ENCODE assay signal across 12 cellular contexts in genomic region chr1:9316080-9316444, GRCh38. TPM values are rescaled to one million over a fixed set of nuclear protein-coding genes. Genes with fewer than 3 reads are reported as not detected.
DNase-seq lines count a peak whose midpoint lies in the region; ATAC-seq, FAIRE-seq and TF ChIP-seq lines count a peak whose summit lies in the region.
"Had no signal": no experiment of that assay in that cellular context is flagged by ENCODE, and none has a peak within 500 bp of the region (broad histone marks: within the 10 kb centered on the region; RNA-seq: fewer than 3 reads in every experiment).

No MANE protein-coding gene starts in this region.

- peaks cover 32% of the 10 kb centered on the region for H3K4me1 Mint-ChIP-seq in activated naive CD8-positive, alpha-beta T cell (ENCODE audit: low read depth)
- H3K4me1 Mint-ChIP-seq in osteocyte (ENCODE audit: unreplicated experiment): peaks cover 64% of the 10 kb centered on the region

- no peak overlapping the region for H3K4me3 Mint-ChIP-seq in activated naive CD8-positive, alpha-beta T cell
- no peak overlapping the region for H3K4me3 Mint-ChIP-seq in osteocyte (ENCODE audit: unreplicated experiment)
- H3K4me3 Mint-ChIP-seq: natural killer cell, type B pancreatic cell had no signal

- no peak for FAIRE-seq in H54 (lab: Jason Lieb, UNC)

- no peaks in the 10 kb centered on the region for H3K9me3 Mint-ChIP-seq in activated naive CD8-positive, alpha-beta T cell (ENCODE audit: low read depth)
- no peaks in the 10 kb centered on the region for H3K9me3 Mint-ChIP-seq in osteocyte (ENCODE audit: unreplicated experiment)
- H3K9me3 Mint-ChIP-seq: natural killer cell, type B pancreatic cell had no signal

- peak; percentile 36 for DNase-seq in stimulated activated naive CD4-positive, alpha-beta T cell treated with Interleukin-2 at 50 U/mL for 16 hours (lab: John Stamatoyannopoulos, UW)
- DNase-seq in stimulated activated naive CD4-positive, alpha-beta T cell (lab: John Stamatoyannopoulos, UW): no peak
- DNase-seq in osteocyte (ENCODE audit: extremely low spot score, unreplicated experiment) (no peak), H54 (ENCODE audit: insufficient read length, low spot score) (no peak), cardiac septum (ENCODE audit: low spot score) (no peak)
- DNase-seq: erythroblast, natural killer cell, NCI-H1436 had no signal

- H3K27ac Mint-ChIP-seq in activated naive CD8-positive, alpha-beta T cell: peak overlapping the region; percentile 90
- H3K27ac Mint-ChIP-seq in osteocyte (ENCODE audit: unreplicated experiment): peak overlapping the region; percentile 96
- H3K27ac Mint-ChIP-seq: natural killer cell had no signal

- TF ChIP-seq POLR2A in H54 (IDR thresholded peaks at IDR 0.05; ENCODE audit: low read depth, low read length) (no peak), GM18505 (IDR thresholded peaks at IDR 0.05; ENCODE audit: borderline replicate concordance, extremely low read depth, insufficient read depth, insufficient read length) (no peak)

- no peak for TF ChIP-seq CTCF in osteocyte (IDR thresholded peaks at IDR 0.05)

- no peaks in the 10 kb centered on the region for H3K27me3 Mint-ChIP-seq in activated naive CD8-positive, alpha-beta T cell
- no peaks in the 10 kb centered on the region for H3K27me3 Mint-ChIP-seq in osteocyte (ENCODE audit: unreplicated experiment)
- H3K27me3 Mint-ChIP-seq: type B pancreatic cell had no signal

- no peaks in the 10 kb centered on the region for H3K36me3 Mint-ChIP-seq in activated naive CD8-positive, alpha-beta T cell
- H3K36me3 Mint-ChIP-seq in osteocyte (ENCODE audit: unreplicated experiment): peaks cover 5% of the 10 kb centered on the region
- H3K36me3 Mint-ChIP-seq: natural killer cell, type B pancreatic cell had no signal

- intact Hi-C loops in cardiac septum (cut with DNase I): no loop called here

- no peak for ATAC-seq in GM18505 (IDR thresholded peaks at IDR 0.05; ENCODE audit: unreplicated experiment)
- no peak for ATAC-seq in HG03175 (IDR thresholded peaks at IDR 0.05; ENCODE audit: unreplicated experiment)
- ATAC-seq: natural killer cell had no signal

RNA-seq across cellular contexts. Expression of gene SPSB1, which starts 23.4 kb away (rescaled TPM):
- 52.8 and 63.2 TPM in 2 replicates for total RNA-seq in osteocyte
- 12.9 TPM for total RNA-seq in cardiac septum
